In the genomic region with DNA sequence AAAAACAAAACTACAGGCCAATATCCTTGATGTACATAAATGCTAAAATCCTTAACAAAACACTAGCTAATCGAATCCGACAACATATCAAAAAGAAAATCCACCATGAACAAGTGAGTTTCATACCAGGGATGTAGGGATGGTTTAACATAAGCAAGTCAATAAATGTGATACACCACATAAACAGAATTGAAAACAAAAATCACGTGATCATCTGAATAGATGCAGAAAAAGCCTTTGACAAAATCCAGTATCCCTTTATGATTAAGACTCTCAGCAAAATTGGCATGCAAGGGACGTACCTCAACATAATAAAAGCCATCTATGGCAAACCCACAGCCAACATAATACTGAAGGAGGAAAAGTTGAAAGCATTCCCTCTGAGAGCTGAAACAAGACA, we compare ENCODE assay signal across 28 cellular contexts.
"Had no signal": no experiment of that assay in that cellular context is flagged by ENCODE, and none has a peak within 500 bp of the region (broad histone marks: within the 10 kb centered on the region; RNA-seq: fewer than 3 reads in every experiment).

No MANE protein-coding gene starts in this region.

- ATAC-seq: effector memory CD8-positive, alpha-beta T cell; esophagus mucosa; foreskin keratinocyte; gastrocnemius medialis; gastroesophageal sphincter; heart left ventricle; heart right ventricle had no signal

- FAIRE-seq: endometrium, endothelial cell of umbilical vein, frontal cortex had no signal

- H3K27ac ChIP-seq: colonic mucosa, coronary artery, dorsolateral prefrontal cortex, epithelial cell of prostate, esophagus muscularis mucosa, esophagus squamous epithelium, foreskin keratinocyte, gastrocnemius medialis, gastroesophageal sphincter, heart left ventricle, heart right ventricle had no signal

- H3K27me3 Mint-ChIP-seq: dendritic cell treated with granulocyte-macrophage colony-stimulating factor and Interleukin-4, amounts not matched to agents 40 ng/mL and 50 ng/mL, for 4 days; effector memory CD8-positive, alpha-beta T cell had no signal

- H3K27me3 ChIP-seq: colonic mucosa, dorsolateral prefrontal cortex, esophagus muscularis mucosa, esophagus squamous epithelium, foreskin keratinocyte, gastrocnemius medialis, gastroesophageal sphincter, heart left ventricle, heart right ventricle had no signal

- H3K4me3 Mint-ChIP-seq: dendritic cell treated with granulocyte-macrophage colony-stimulating factor and Interleukin-4, amounts not matched to agents 40 ng/mL and 50 ng/mL, for 4 days; effector memory CD8-positive, alpha-beta T cell; endodermal cell had no signal

- H3K36me3 ChIP-seq: colonic mucosa, esophagus muscularis mucosa, esophagus squamous epithelium, gastrocnemius medialis, gastroesophageal sphincter, heart left ventricle, heart right ventricle had no signal

- H3K4me3 ChIP-seq: colonic mucosa, coronary artery, dorsolateral prefrontal cortex, esophagus muscularis mucosa, esophagus squamous epithelium, gastrocnemius medialis, gastroesophageal sphincter, heart left ventricle, heart right ventricle had no signal

- H3K27ac Mint-ChIP-seq: dendritic cell treated with granulocyte-macrophage colony-stimulating factor and Interleukin-4, amounts not matched to agents 40 ng/mL and 50 ng/mL, for 4 days; effector memory CD8-positive, alpha-beta T cell; endodermal cell had no signal

- H3K4me1 Mint-ChIP-seq: endodermal cell had no signal

- H3K9me3 ChIP-seq: colonic mucosa, esophagus muscularis mucosa, esophagus squamous epithelium, gastrocnemius medialis, gastroesophageal sphincter had no signal

- H3K4me1 ChIP-seq: colonic mucosa, esophagus muscularis mucosa, esophagus squamous epithelium, foreskin keratinocyte, gastrocnemius medialis, gastroesophageal sphincter, heart left ventricle, heart right ventricle had no signal

- H3K9me3 Mint-ChIP-seq: endodermal cell had no signal

- DNase-seq: colonic mucosa; cortex of kidney; dermis blood vessel endothelial cell; dorsolateral prefrontal cortex; effector CD4-positive, alpha-beta T cell; effector CD8-positive, alpha-beta T cell; effector memory CD4-positive, alpha-beta T cell; effector memory CD8-positive, alpha-beta T cell; endodermal cell; erythroblast; esophagus squamous epithelium; foreskin fibroblast; foreskin keratinocyte; foreskin melanocyte; gastrocnemius medialis; glutamatergic neuron; head of caudate nucleus; heart left ventricle; heart right ventricle had no signal
